In the genomic region with DNA sequence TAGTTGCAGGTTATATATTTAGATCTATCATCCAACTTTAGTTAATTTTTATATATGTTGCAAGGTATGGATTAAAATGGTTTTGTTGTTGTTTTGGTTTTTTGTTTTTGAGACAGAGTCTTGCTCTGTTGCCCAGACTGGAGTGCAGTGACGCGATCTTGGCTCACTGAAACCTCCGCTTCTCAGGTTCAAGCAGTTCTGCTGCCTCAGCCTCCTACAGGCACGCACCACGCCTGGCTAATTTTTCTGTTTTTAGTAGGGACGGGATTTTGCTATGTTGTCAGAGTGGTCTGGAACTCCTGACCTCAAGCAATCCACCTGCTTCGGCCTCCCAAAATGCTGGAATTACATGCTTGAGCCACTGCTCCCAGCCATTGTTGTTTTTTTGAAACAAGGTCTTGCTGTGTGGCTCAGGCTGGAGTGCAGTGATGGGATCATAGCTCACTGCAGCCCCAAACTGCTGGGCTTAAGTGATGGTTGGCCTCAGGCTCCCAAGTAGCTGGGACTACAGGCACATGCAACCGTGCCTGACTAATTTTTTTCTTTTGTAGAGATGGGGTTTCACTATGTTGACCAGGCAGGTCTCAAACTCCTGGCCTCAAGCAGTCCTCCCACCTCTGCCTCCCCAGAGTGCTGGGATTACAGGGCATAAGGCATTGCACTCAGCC, we compare ENCODE assay signal across 19 cellular contexts.
"Had no signal": no experiment of that assay in that cellular context is flagged by ENCODE, and none has a peak within 500 bp of the region (broad histone marks: within the 10 kb centered on the region; RNA-seq: fewer than 3 reads in every experiment).

No MANE protein-coding gene starts in this region.

- FAIRE-seq: bronchial epithelial cell, endometrium, TTC549 had no signal

- H3K27me3 ChIP-seq: ascending aorta, dorsolateral prefrontal cortex, left lung, ovary, tibial nerve, vagina had no signal

- H3K4me1 ChIP-seq: ascending aorta, vagina had no signal

- H3K36me3 ChIP-seq: ascending aorta, left lung, ovary, tibial nerve, vagina had no signal

- H3K4me3 Mint-ChIP-seq: activated CD8-positive, alpha-beta memory T cell treated with anti-CD3 and anti-CD28 coated beads, Interleukin-2, amount 10 ng/mL, durations not matched to agents 7 days and 5 days; activated T-cell treated with anti-CD3 and anti-CD28 coated beads, Interleukin-2, amount 50 U/mL, for 4 hours; immature natural killer cell; memory B cell; neural crest cell; stimulated activated effector memory CD8-positive, alpha-beta T cell treated with anti-CD3 and anti-CD28 coated beads, Interleukin-12 subunit alpha, Interleukin-12 subunit beta, amount 100 ng/mL, for 72 hours had no signal

- H3K9me3 Mint-ChIP-seq: activated T-cell treated with anti-CD3 and anti-CD28 coated beads, Interleukin-2, amount 50 U/mL, for 4 hours; immature natural killer cell; memory B cell; neural crest cell; stimulated activated effector memory CD8-positive, alpha-beta T cell treated with anti-CD3 and anti-CD28 coated beads, Interleukin-12 subunit alpha, Interleukin-12 subunit beta, amount 100 ng/mL, for 72 hours had no signal

- H3K9me3 ChIP-seq: ascending aorta, left lung, ovary, tibial nerve, vagina had no signal

- DNase-seq: activated CD4-positive, alpha-beta T cell treated with anti-CD3 and anti-CD28 coated beads, Interleukin-2, amount 50 U/mL, for 48 hours; activated CD8-positive, alpha-beta memory T cell treated with anti-CD3 and anti-CD28 coated beads, Interleukin-2, amount 10 ng/mL, durations not matched to agents 7 days and 5 days; activated gamma-delta T cell treated with Interleukin-2 at 50 U/mL for 16 hours; activated T-cell treated with anti-CD3 and anti-CD28 coated beads, Interleukin-2, amount 50 U/mL, for 4 hours; dorsolateral prefrontal cortex; immature natural killer cell; left lung; ovary; T-helper 2 cell had no signal

- H3K36me3 Mint-ChIP-seq: stimulated activated effector memory CD8-positive, alpha-beta T cell treated with anti-CD3 and anti-CD28 coated beads, Interleukin-12 subunit alpha, Interleukin-12 subunit beta, amount 100 ng/mL, for 72 hours had no signal

- H3K27ac Mint-ChIP-seq: activated CD8-positive, alpha-beta memory T cell treated with anti-CD3 and anti-CD28 coated beads, Interleukin-2, amount 10 ng/mL, durations not matched to agents 7 days and 5 days; immature natural killer cell; memory B cell; stimulated activated effector memory CD8-positive, alpha-beta T cell treated with anti-CD3 and anti-CD28 coated beads, Interleukin-12 subunit alpha, Interleukin-12 subunit beta, amount 100 ng/mL, for 72 hours had no signal

- H3K27ac ChIP-seq: ascending aorta, left lung, ovary, vagina had no signal

- ATAC-seq: activated CD8-positive, alpha-beta memory T cell treated with anti-CD3 and anti-CD28 coated beads, Interleukin-2, amount 10 ng/mL, durations not matched to agents 7 days and 5 days; activated T-cell treated with anti-CD3 and anti-CD28 coated beads, Interleukin-2, amount 50 U/mL, for 4 hours; esophagus mucosa; left lung; stimulated activated effector memory CD8-positive, alpha-beta T cell treated with anti-CD3 and anti-CD28 coated beads, Interleukin-12 subunit alpha, Interleukin-12 subunit beta, amount 100 ng/mL, for 72 hours had no signal

- H3K4me3 ChIP-seq: ascending aorta, dorsolateral prefrontal cortex, left lung, ovary, tibial nerve, vagina had no signal

- H3K27me3 Mint-ChIP-seq: activated CD8-positive, alpha-beta memory T cell treated with anti-CD3 and anti-CD28 coated beads, Interleukin-2, amount 10 ng/mL, durations not matched to agents 7 days and 5 days; memory B cell had no signal
